20 cellular contexts compared by ENCODE assay signal in the genomic region with DNA sequence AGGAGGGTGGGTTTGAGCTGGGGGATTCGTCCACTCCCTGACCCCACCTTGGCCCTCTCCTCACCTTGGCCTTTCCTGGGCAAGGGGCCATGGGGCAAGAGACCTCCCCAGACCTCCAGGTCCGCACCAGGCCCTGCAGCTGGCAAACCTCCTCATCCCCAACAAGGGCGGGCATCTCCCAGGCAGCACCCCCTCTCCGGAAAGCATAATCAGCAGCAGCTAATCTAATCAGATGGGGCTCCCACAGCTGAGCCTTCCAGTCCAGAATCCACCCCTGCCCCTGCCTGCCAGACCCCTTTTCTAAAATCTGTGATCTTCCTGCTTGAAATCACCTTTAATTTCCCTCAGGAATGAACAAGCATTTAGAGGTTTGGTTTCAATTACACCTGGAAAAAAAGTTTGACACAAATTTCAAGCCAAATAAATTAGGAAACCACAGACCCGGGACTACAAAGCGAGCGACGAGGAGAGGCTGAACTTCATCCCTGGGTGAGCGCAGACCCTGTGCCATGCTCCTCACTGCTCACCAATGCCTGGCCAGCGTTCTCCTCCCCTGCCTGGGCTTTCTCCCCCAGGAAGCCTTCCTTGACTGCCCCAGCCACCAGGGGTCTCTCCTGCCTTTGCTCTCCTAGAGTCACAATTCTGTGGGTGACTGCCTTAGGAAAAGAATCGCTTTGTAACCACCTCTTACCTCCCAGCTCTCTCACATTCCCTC.
DNase-seq lines count a peak whose midpoint lies in the region; ATAC-seq, FAIRE-seq and TF ChIP-seq lines count a peak whose summit lies in the region.
"Had no signal": no experiment of that assay in that cellular context is flagged by ENCODE, and none has a peak within 500 bp of the region (broad histone marks: within the 10 kb centered on the region; RNA-seq: fewer than 3 reads in every experiment).

No MANE protein-coding gene starts in this region.

- H3K4me1 ChIP-seq in spleen (peaks cover 0 to 12% (median 5%) of the 10 kb centered on the region in 6 donors), small intestine (ENCODE audit: control insufficient read depth in 2 of 2, insufficient read depth in 1 of 2, low read depth in 1 of 2, low read length in 1 of 2) (no peaks in the 10 kb centered on the region)
- H3K4me1 ChIP-seq: adrenal gland, transverse colon had no signal

- no peak for FAIRE-seq in small intestine (lab: Jason Lieb, UNC)

- H3K27ac Mint-ChIP-seq in activated CD8-positive, alpha-beta T cell treated with anti-CD3 and anti-CD28 coated beads for 36 hours = no peak overlapping the region
- H3K27ac Mint-ChIP-seq in activated CD8-positive, alpha-beta T cell treated with anti-CD3 and anti-CD28 coated beads, Interleukin-2, amount 10 ng/mL, durations not matched to agents 7 days and 5 days = no peak overlapping the region
- H3K27ac Mint-ChIP-seq in glutamatergic neuron (ENCODE audit: unreplicated experiment) = no peak overlapping the region
- H3K27ac Mint-ChIP-seq: activated CD4-positive, alpha-beta T cell treated with anti-CD3 and anti-CD28 coated beads, Interleukin-2, amount 10 ng/mL, durations not matched to agents 7 days and 5 days; activated T-cell treated with anti-CD3 and anti-CD28 coated beads, Interleukin-2, amount 50 U/mL, for 72 hours; naive B cell had no signal

- 74 to 83% (median 80%) methylated on average over 11 of the region's 11 CpGs for WGBS in spleen, 5 donors
- WGBS in small intestine, 3 donors = 70 to 78% (median 73%) methylated on average over 11 of the region's 11 CpGs

- H3K4me3 ChIP-seq in spleen (no peak overlapping the region), small intestine (ENCODE audit: low read depth in 1 of 2, low read length in 2 of 2) (no peak overlapping the region)
- H3K4me3 ChIP-seq: adrenal gland, transverse colon had no signal

- intact Hi-C loops in activated CD8-positive, alpha-beta T cell treated with anti-CD3 and anti-CD28 coated beads for 36 hours (cut with micrococcal nuclease) = no loop called here
- intact Hi-C loops in spleen (cut with DNase I; ENCODE audit: low total_unique reads) = no loop called here

- H3K4me3 Mint-ChIP-seq in activated CD8-positive, alpha-beta T cell treated with anti-CD3 and anti-CD28 coated beads for 36 hours = no peak overlapping the region
- no peak overlapping the region for H3K4me3 Mint-ChIP-seq in activated CD8-positive, alpha-beta T cell treated with anti-CD3 and anti-CD28 coated beads, Interleukin-2, amount 10 ng/mL, durations not matched to agents 7 days and 5 days
- H3K4me3 Mint-ChIP-seq in glutamatergic neuron (ENCODE audit: unreplicated experiment) = no peak overlapping the region
- H3K4me3 Mint-ChIP-seq: activated CD4-positive, alpha-beta T cell treated with anti-CD3 and anti-CD28 coated beads, Interleukin-2, amount 10 ng/mL, durations not matched to agents 7 days and 5 days; activated T-cell treated with anti-CD3 and anti-CD28 coated beads, Interleukin-2, amount 50 U/mL, for 72 hours; naive B cell had no signal

- H3K9me3 ChIP-seq in spleen (no peaks in the 10 kb centered on the region), small intestine (ENCODE audit: control insufficient read depth, low read depth) (no peaks in the 10 kb centered on the region)
- H3K9me3 ChIP-seq: adrenal gland, transverse colon had no signal

- H3K36me3 ChIP-seq in spleen (no peaks in the 10 kb centered on the region), small intestine (ENCODE audit: control insufficient read depth in 2 of 2, insufficient read depth in 2 of 2, low read length in 2 of 2) (no peaks in the 10 kb centered on the region)
- H3K36me3 ChIP-seq: adrenal gland, transverse colon had no signal

- no peak for ATAC-seq in activated CD8-positive, alpha-beta T cell treated with anti-CD3 and anti-CD28 coated beads for 36 hours
- ATAC-seq in activated CD8-positive, alpha-beta T cell treated with anti-CD3 and anti-CD28 coated beads, Interleukin-2, amount 10 ng/mL, durations not matched to agents 7 days and 5 days = no peak
- ATAC-seq: activated T-cell treated with anti-CD3 and anti-CD28 coated beads, Interleukin-2, amount 50 U/mL, for 72 hours; left lobe of liver; PC-3 had no signal

- H3K27me3 ChIP-seq in spleen (replicated peaks in 1 of 7) = peaks cover 0 to 10% (median 0%) of the 10 kb centered on the region in 7 donors
- no peaks in the 10 kb centered on the region for H3K27me3 ChIP-seq in small intestine (ENCODE audit: control insufficient read depth in 2 of 2, insufficient read depth in 2 of 2, low read length in 2 of 2)
- H3K27me3 ChIP-seq: adrenal gland, transverse colon had no signal

- H3K27me3 Mint-ChIP-seq in activated CD8-positive, alpha-beta T cell treated with anti-CD3 and anti-CD28 coated beads for 36 hours = peaks cover 2% of the 10 kb centered on the region
- H3K27me3 Mint-ChIP-seq in activated CD8-positive, alpha-beta T cell treated with anti-CD3 and anti-CD28 coated beads, Interleukin-2, amount 10 ng/mL, durations not matched to agents 7 days and 5 days (ENCODE audit: low read depth) = no peaks in the 10 kb centered on the region
- H3K27me3 Mint-ChIP-seq in glutamatergic neuron (ENCODE audit: unreplicated experiment) = peaks cover 4% of the 10 kb centered on the region
- H3K27me3 Mint-ChIP-seq: activated CD4-positive, alpha-beta T cell treated with anti-CD3 and anti-CD28 coated beads, Interleukin-2, amount 10 ng/mL, durations not matched to agents 7 days and 5 days had no signal

- TF ChIP-seq CTCF in activated CD8-positive, alpha-beta T cell treated with anti-CD3 and anti-CD28 coated beads for 36 hours (IDR thresholded peaks at IDR 0.05) = no peak
- TF ChIP-seq CTCF in glutamatergic neuron (IDR thresholded peaks at IDR 0.05; ENCODE audit: partially characterized antibody, unreplicated experiment) = peak; percentile 27
- no peak for TF ChIP-seq CTCF in spleen (IDR thresholded peaks at IDR 0.05 in 8 of 11, conservative IDR thresholded peaks at IDR 0.05 in 3 of 11)

- H3K9me3 Mint-ChIP-seq in activated CD8-positive, alpha-beta T cell treated with anti-CD3 and anti-CD28 coated beads for 36 hours = no peaks in the 10 kb centered on the region
- no peaks in the 10 kb centered on the region for H3K9me3 Mint-ChIP-seq in activated CD8-positive, alpha-beta T cell treated with anti-CD3 and anti-CD28 coated beads, Interleukin-2, amount 10 ng/mL, durations not matched to agents 7 days and 5 days (ENCODE audit: insufficient read depth)
- H3K9me3 Mint-ChIP-seq in glutamatergic neuron (ENCODE audit: unreplicated experiment) = peaks cover 4% of the 10 kb centered on the region
- H3K9me3 Mint-ChIP-seq: activated CD4-positive, alpha-beta T cell treated with anti-CD3 and anti-CD28 coated beads, Interleukin-2, amount 10 ng/mL, durations not matched to agents 7 days and 5 days; activated T-cell treated with anti-CD3 and anti-CD28 coated beads, Interleukin-2, amount 50 U/mL, for 72 hours had no signal

- DNase-seq in activated CD8-positive, alpha-beta T cell treated with anti-CD3 and anti-CD28 coated beads for 36 hours = peak; percentile 5
- no peak for DNase-seq in activated CD8-positive, alpha-beta T cell treated with anti-CD3 and anti-CD28 coated beads, Interleukin-2, amount 10 ng/mL, durations not matched to agents 7 days and 5 days
- peak; percentile 99 to 100 for DNase-seq in NCI-H526 (lab: John Stamatoyannopoulos, UW)
- no peak for DNase-seq in glutamatergic neuron
- DNase-seq in spleen = peak; percentile 59
- DNase-seq in NCI-H2029 (lab: John Stamatoyannopoulos, UW) = no peak
- no peak for DNase-seq in small intestine
- no peak for DNase-seq in activated naive CD4-positive, alpha-beta T cell treated with anti-CD3 and anti-CD28 coated beads, Interleukin-2, amount 50 U/mL, for 16 hours
- DNase-seq: activated CD4-positive, alpha-beta T cell treated with anti-CD3 and anti-CD28 coated beads, Interleukin-2, amount 10 ng/mL, durations not matched to agents 7 days and 5 days; activated T-cell treated with anti-CD3 and anti-CD28 coated beads, Interleukin-2, amount 50 U/mL, for 72 hours; adrenal gland; DMS79 treated with DMSO at 0.1 percent for 48 hours; Kasumi-1; naive B cell; NCI-H2171; PC-3; T-helper 2 cell; transverse colon had no signal

- no peak for TF ChIP-seq POLR2A in spleen (IDR thresholded peaks at IDR 0.05)

- no peaks in the 10 kb centered on the region for H3K4me1 Mint-ChIP-seq in activated CD8-positive, alpha-beta T cell treated with anti-CD3 and anti-CD28 coated beads for 36 hours (ENCODE audit: low read depth)
- no peaks in the 10 kb centered on the region for H3K4me1 Mint-ChIP-seq in activated CD8-positive, alpha-beta T cell treated with anti-CD3 and anti-CD28 coated beads, Interleukin-2, amount 10 ng/mL, durations not matched to agents 7 days and 5 days (ENCODE audit: low read depth)
- H3K4me1 Mint-ChIP-seq in glutamatergic neuron (ENCODE audit: low read depth, unreplicated experiment) = peaks cover 15% of the 10 kb centered on the region
- H3K4me1 Mint-ChIP-seq: activated CD4-positive, alpha-beta T cell treated with anti-CD3 and anti-CD28 coated beads, Interleukin-2, amount 10 ng/mL, durations not matched to agents 7 days and 5 days; naive B cell had no signal

- POLR2A ChIA-PET in activated CD8-positive, alpha-beta T cell treated with anti-CD3 and anti-CD28 coated beads for 36 hours (lab: Charles Lee) = no interaction called here
- POLR2A ChIA-PET in activated CD8-positive, alpha-beta T cell treated with anti-CD3 and anti-CD28 coated beads, Interleukin-2, amount 10 ng/mL, durations not matched to agents 7 days and 5 days (lab: Charles Lee) = no interaction called here

- H3K36me3 Mint-ChIP-seq in activated CD8-positive, alpha-beta T cell treated with anti-CD3 and anti-CD28 coated beads for 36 hours (ENCODE audit: low read depth) = no peaks in the 10 kb centered on the region
- H3K36me3 Mint-ChIP-seq in activated CD8-positive, alpha-beta T cell treated with anti-CD3 and anti-CD28 coated beads, Interleukin-2, amount 10 ng/mL, durations not matched to agents 7 days and 5 days (ENCODE audit: low read depth) = no peaks in the 10 kb centered on the region
- no peaks in the 10 kb centered on the region for H3K36me3 Mint-ChIP-seq in glutamatergic neuron (ENCODE audit: unreplicated experiment)
- H3K36me3 Mint-ChIP-seq: naive B cell had no signal

- CTCF ChIA-PET in activated CD8-positive, alpha-beta T cell treated with anti-CD3 and anti-CD28 coated beads for 36 hours (lab: Charles Lee) = no interaction called here
- CTCF ChIA-PET in activated CD8-positive, alpha-beta T cell treated with anti-CD3 and anti-CD28 coated beads, Interleukin-2, amount 10 ng/mL, durations not matched to agents 7 days and 5 days (lab: Charles Lee) = no interaction called here

- H3K27ac ChIP-seq in spleen = no peak overlapping the region
- H3K27ac ChIP-seq in small intestine (ENCODE audit: low read depth in 1 of 2, low read length in 1 of 2) = no peak overlapping the region
- H3K27ac ChIP-seq: adrenal gland, epithelial cell of prostate, transverse colon had no signal

Comparison
In these comparisons a context has a peak if more than half of its experiments do, and no peak if none do; other contexts are left out.
1. DNase-seq: peak in activated CD8-positive, alpha-beta T cell treated with anti-CD3 and anti-CD28 coated beads for 36 hours (single experiment), NCI-H526 (2 of 2) and spleen (single experiment); none in activated CD8-positive, alpha-beta T cell treated with anti-CD3 and anti-CD28 coated beads, Interleukin-2, amount 10 ng/mL, durations not matched to agents 7 days and 5 days (single experiment), glutamatergic neuron (single experiment), NCI-H2029 (single experiment), small intestine (single experiment) and activated naive CD4-positive, alpha-beta T cell treated with anti-CD3 and anti-CD28 coated beads, Interleukin-2, amount 50 U/mL, for 16 hours (single experiment).